Comparison of ENCODE assay signal across 21 cellular contexts in genomic region chr3:51355891-51356578, GRCh38. TPM values are rescaled to one million over a fixed set of nuclear protein-coding genes. Genes with fewer than 3 reads are reported as not detected.
A peak's percentile ranks its signal among the peaks of the same experiment; 100 is the strongest.
DNase-seq lines count a peak whose midpoint lies in the region; ATAC-seq and TF ChIP-seq lines count a peak whose summit lies in the region.
"Had no signal": no experiment of that assay in that cellular context is flagged by ENCODE, and none has a peak within 500 bp of the region (broad histone marks: within the 10 kb centered on the region; RNA-seq: fewer than 3 reads in every experiment).

No MANE protein-coding gene starts in this region.

- H2AFZ ChIP-seq in osteoblast (ENCODE audit: low read length) = no peak overlapping the region

- H3K4me1 ChIP-seq in urinary bladder (ENCODE audit: insufficient read depth) (no peaks in the 10 kb centered on the region), osteoblast (ENCODE audit: insufficient read depth, low read length) (no peaks in the 10 kb centered on the region)

- no peak overlapping the region for H3K4me3 Mint-ChIP-seq in T-cell
- H3K4me3 Mint-ChIP-seq: B cell, HFFc6 had no signal

- no peak for ATAC-seq in Right ventricle myocardium superior (ENCODE audit: poor library complexity)
- ATAC-seq in T-cell (replicated peaks in 1 of 4) = no peak
- ATAC-seq in GM18873 (IDR thresholded peaks at IDR 0.05; ENCODE audit: low FRiP score, unreplicated experiment) = no peak
- ATAC-seq: HepG2, K562 had no signal

- H4K20me1 ChIP-seq in osteoblast (ENCODE audit: insufficient read depth, low read length) = no peaks in the 10 kb centered on the region

- DNase-seq in cardiac septum (ENCODE audit: low spot score) (peak; percentile 29), Right ventricle myocardium superior (no peak), epithelial cell of esophagus (ENCODE audit: low read depth) (peak; percentile 79), mesenteric fat pad (ENCODE audit: low spot score) (peak; percentile 51), osteoblast (ENCODE audit: insufficient read length, low spot score, missing footprints) (no peak), T-cell (no peak)
- DNase-seq: DMS79 treated with DMSO at 0.1 percent for 48 hours, H7, HFFc6, MM.1S, NCI-H1436, NCI-H1930, NCI-H2227 treated with DMSO at 0.1 percent for 48 hours, NCI-H510A treated with DMSO at 0.1 percent for 48 hours, NCI-H774 had no signal

- H3K79me2 ChIP-seq in osteoblast (ENCODE audit: insufficient read depth, low read length) = no peaks in the 10 kb centered on the region

- 72% methylated on average over 8 of the region's 8 CpGs for WGBS in urinary bladder

- H3K9me3 ChIP-seq in osteoblast (ENCODE audit: low read depth, low read length) = no peaks in the 10 kb centered on the region

- H3K27ac Mint-ChIP-seq in T-cell = no peak overlapping the region
- H3K27ac Mint-ChIP-seq: B cell, HFFc6 had no signal

- H3K36me3 ChIP-seq in urinary bladder (ENCODE audit: insufficient read depth) (no peaks in the 10 kb centered on the region), osteoblast (ENCODE audit: insufficient read depth, low read length) (no peaks in the 10 kb centered on the region)

- no peak overlapping the region for H3K4me2 ChIP-seq in osteoblast (ENCODE audit: insufficient read depth, low read length)

- H3K4me3 ChIP-seq in epithelial cell of esophagus (ENCODE audit: low read length) = no peak overlapping the region
- H3K4me3 ChIP-seq in urinary bladder (ENCODE audit: low read depth, low read length) = no peak overlapping the region
- no peak overlapping the region for H3K4me3 ChIP-seq in osteoblast (ENCODE audit: insufficient read depth, low read length)
- H3K4me3 ChIP-seq: K562, SK-N-MC had no signal

- CTCF ChIA-PET in T-cell (lab: Charles Lee) = no interaction called here

- H3K27ac ChIP-seq in urinary bladder (ENCODE audit: low read depth) (peak overlapping the region; percentile 3), osteoblast (ENCODE audit: low read depth, low read length) (no peak overlapping the region)
- H3K27ac ChIP-seq: SK-N-MC had no signal

- H3K27me3 Mint-ChIP-seq in T-cell = no peaks in the 10 kb centered on the region

- TF ChIP-seq CTCF in epithelial cell of esophagus (IDR thresholded peaks at IDR 0.05; ENCODE audit: insufficient read depth, low read depth, low read length, missing control alignments) (no peak), osteoblast (IDR thresholded peaks at IDR 0.05; ENCODE audit: extremely low read depth, low read depth, low read length) (no peak)

- peaks cover 3 to 5% (median 5%) of the 10 kb centered on the region in 3 donors for H3K4me1 Mint-ChIP-seq in T-cell
- H3K4me1 Mint-ChIP-seq: B cell had no signal

- H3K27me3 ChIP-seq in osteoblast (ENCODE audit: insufficient read depth, low read length) = no peaks in the 10 kb centered on the region

- POLR2A ChIA-PET in T-cell (lab: Charles Lee) = no interaction called here

- peaks cover 6% of the 10 kb centered on the region for H3K36me3 Mint-ChIP-seq in T-cell

- intact Hi-C loops in cardiac septum (cut with DNase I) = no loop called here
- intact Hi-C loops in Right ventricle myocardium superior (cut with DNase I) = no loop called here

- no peaks in the 10 kb centered on the region for H3K9me3 Mint-ChIP-seq in T-cell
- H3K9me3 Mint-ChIP-seq: HFFc6 had no signal

RNA-seq across cellular contexts. Expression of gene MANF, which starts 29.1 kb away (rescaled TPM):
- total RNA-seq in cardiac septum (77.6 TPM), Right ventricle myocardium superior (41.1 TPM), mesenteric fat pad (87.8 TPM), urinary bladder (34.7 TPM), osteoblast (37.3 and 40.4 TPM in 2 replicates), T-cell (10 to 100 TPM; 36.4 to 71.9 (median 56.7) TPM)
- polyA plus RNA-seq in urinary bladder = 44.2 TPM

RNA-seq across cellular contexts. Expression of gene RBM15B, which starts 35.0 kb away (rescaled TPM):
- total RNA-seq in cardiac septum (18.1 TPM), Right ventricle myocardium superior (9.9 TPM), mesenteric fat pad (28.0 TPM), urinary bladder (17.1 TPM), osteoblast (42.4 and 48.9 TPM in 2 replicates), T-cell (10 to 100 TPM; 29.2 to 41.3 (median 38.4) TPM)
- polyA plus RNA-seq in urinary bladder = 24.4 TPM

Comparison
In these comparisons a context has a peak if more than half of its experiments do, and no peak if none do; other contexts are left out.
1. DNase-seq: peak in cardiac septum (single experiment), epithelial cell of esophagus (single experiment) and mesenteric fat pad (single experiment); none in Right ventricle myocardium superior (single experiment), osteoblast (single experiment) and T-cell (0 of 34).